ENCODE assay signal across 21 cellular contexts in genomic region chr2:12202301-12202700, GRCh38.
DNase-seq lines count a peak whose midpoint lies in the region; ATAC-seq, FAIRE-seq and TF ChIP-seq lines count a peak whose summit lies in the region.
"Had no signal": no experiment of that assay in that cellular context is flagged by ENCODE, and none has a peak within 500 bp of the region (broad histone marks: within the 10 kb centered on the region; RNA-seq: fewer than 3 reads in every experiment).

No MANE protein-coding gene starts in this region.

- no peaks in the 10 kb centered on the region for H3K79me1 ChIP-seq in mesenchymal stem cell (replicated peaks; ENCODE audit: low read length, poor library complexity, severe bottlenecking)

- peak overlapping the region in 1 of 2 experiments; percentile 29 for H3K4me3 ChIP-seq in mesenchymal stem cell (ENCODE audit: insufficient read depth in 1 of 2, low read depth in 1 of 2, low read length in 2 of 2)
- H3K4me3 ChIP-seq in uterus = no peak overlapping the region
- H3K4me3 ChIP-seq: lower lobe of right lung had no signal

- peaks cover 6 to 9% of the 10 kb centered on the region in 2 donors for H3K36me3 Mint-ChIP-seq in activated naive CD4-positive, alpha-beta T cell treated with anti-CD3 and anti-CD28 coated beads, Interleukin-2, amount 50 U/mL, for 72 hours
- H3K36me3 Mint-ChIP-seq: type B pancreatic cell had no signal

- no peak for TF ChIP-seq POLR2A in uterus (IDR thresholded peaks at IDR 0.05)

- no peak overlapping the region for H3K4me2 ChIP-seq in mesenchymal stem cell (ENCODE audit: low read length, poor library complexity, severe bottlenecking)

- H3K23ac ChIP-seq in mesenchymal stem cell (ENCODE audit: low read length in 2 of 2) = no peak overlapping the region

- H2BK5ac ChIP-seq in mesenchymal stem cell (ENCODE audit: low read depth, low read length, poor library complexity, severe bottlenecking) = no peak overlapping the region

- no peak overlapping the region for H4K8ac ChIP-seq in mesenchymal stem cell (ENCODE audit: low read length)

- H3K27ac ChIP-seq in mesenchymal stem cell (ENCODE audit: low read length, poor library complexity, severe bottlenecking) (no peak overlapping the region), uterus (peak overlapping the region; percentile 57 to 63)
- H3K27ac ChIP-seq: 22Rv1, lower lobe of right lung had no signal

- H3K27ac Mint-ChIP-seq in activated naive CD4-positive, alpha-beta T cell treated with anti-CD3 and anti-CD28 coated beads, Interleukin-2, amount 50 U/mL, for 72 hours = no peak overlapping the region
- H3K27ac Mint-ChIP-seq: activated B cell treated with CpG ODN at 0.5 μM for 24 hours; activated naive CD8-positive, alpha-beta T cell treated with anti-CD3 and anti-CD28 coated beads, Interleukin-2, amount 50 U/mL, for 24 hours; activated T-helper 1 cell treated with anti-CD3 and anti-CD28 coated beads, Interleukin-12 subunit alpha, Interleukin-12 subunit beta, Interleukin-2, Interleukin-4 antibody, amounts not matched to agents 30 ng/mL and 10 ng/mL and 1 ng/mL, durations not matched to agents 14 hours and 24 hours and 36 hours; CD4-positive, CD25-positive, alpha-beta regulatory T cell; endodermal cell; natural killer cell; type B pancreatic cell had no signal

- FAIRE-seq in endometrium (lab: Jason Lieb, UNC) = peak; percentile 41

- peak; percentile 28 for ATAC-seq in Right ventricle myocardium superior (ENCODE audit: poor library complexity)
- ATAC-seq in Right ventricle myocardium inferior = no peak
- ATAC-seq in GM21367 (IDR thresholded peaks at IDR 0.05; ENCODE audit: unreplicated experiment) = no peak
- no peak for ATAC-seq in activated naive CD4-positive, alpha-beta T cell treated with anti-CD3 and anti-CD28 coated beads, Interleukin-2, amount 50 U/mL, for 72 hours
- ATAC-seq: activated naive CD8-positive, alpha-beta T cell treated with anti-CD3 and anti-CD28 coated beads, Interleukin-2, amount 50 U/mL, for 24 hours; lower lobe of right lung; natural killer cell had no signal

- H3K18ac ChIP-seq in mesenchymal stem cell (ENCODE audit: low read depth in 1 of 2, low read length in 2 of 2) = peak overlapping the region in 1 of 2 experiments; percentile 18

- H3K27me3 ChIP-seq in mesenchymal stem cell (ENCODE audit: control insufficient read depth in 1 of 2, insufficient read depth in 1 of 2, low read length in 2 of 2) (no peaks in the 10 kb centered on the region), uterus (no peaks in the 10 kb centered on the region)

- H3K4ac ChIP-seq in mesenchymal stem cell (ENCODE audit: low read depth in 1 of 2, low read length in 2 of 2) = no peak overlapping the region

- peak overlapping the region; percentile 13 for H3K9ac ChIP-seq in mesenchymal stem cell (ENCODE audit: low read length)

- no peak overlapping the region for H2BK120ac ChIP-seq in mesenchymal stem cell (ENCODE audit: low read depth, low read length)

- H3K9me3 Mint-ChIP-seq in activated naive CD4-positive, alpha-beta T cell treated with anti-CD3 and anti-CD28 coated beads, Interleukin-2, amount 50 U/mL, for 72 hours = peaks cover 6 to 19% of the 10 kb centered on the region in 2 donors
- H3K9me3 Mint-ChIP-seq: endodermal cell had no signal

- H3K4me1 ChIP-seq in mesenchymal stem cell (ENCODE audit: control insufficient read depth, insufficient read depth, low read depth, low read length) = peaks cover 4% of the 10 kb centered on the region
- H3K4me1 ChIP-seq in uterus = peaks cover 0 to 6% of the 10 kb centered on the region in 2 donors

- DNase-seq in Right ventricle myocardium superior (no peak), Right ventricle myocardium inferior (ENCODE audit: missing footprints) (no peak), mesenchymal stem cell (peak; percentile 36), uterus (no peak), DMS53 treated with DMSO at 0.1 percent for 48 hours (lab: John Stamatoyannopoulos, UW; ENCODE audit: unreplicated experiment) (no peak)
- no peak for DNase-seq in activated naive CD4-positive, alpha-beta T cell treated with anti-CD3 and anti-CD28 coated beads, Interleukin-2, amount 50 U/mL, for 72 hours (ENCODE audit: low spot score in 2 of 2)
- DNase-seq: activated B cell treated with CpG ODN at 0.5 μM for 24 hours; activated naive CD8-positive, alpha-beta T cell treated with anti-CD3 and anti-CD28 coated beads, Interleukin-2, amount 50 U/mL, for 24 hours; CD4-positive, CD25-positive, alpha-beta regulatory T cell; endodermal cell; lower lobe of right lung; natural killer cell; NCI-H2029; NCI-H510A; SHP77 treated with DMSO at 0.1 percent for 48 hours; stimulated activated naive CD4-positive, alpha-beta T cell treated with Interleukin-2 at 50 U/mL for 16 hours had no signal

- H2AK5ac ChIP-seq in mesenchymal stem cell (ENCODE audit: low read length, severe bottlenecking) = no peak overlapping the region

- H3K14ac ChIP-seq in mesenchymal stem cell (ENCODE audit: low read length in 2 of 2) = no peak overlapping the region

- WGBS in mesenchymal stem cell = 36% methylated on average over 7 of the region's 7 CpGs

- no peak overlapping the region for H2BK12ac ChIP-seq in mesenchymal stem cell (ENCODE audit: low read length in 2 of 2)

- H4K91ac ChIP-seq in mesenchymal stem cell (ENCODE audit: low read length) = no peak overlapping the region

- peaks cover 3% of the 10 kb centered on the region for H3K9me3 ChIP-seq in mesenchymal stem cell (ENCODE audit: control insufficient read depth, low read length)
- H3K9me3 ChIP-seq in uterus = no peaks in the 10 kb centered on the region
- H3K9me3 ChIP-seq: lower lobe of right lung had no signal

- no peak overlapping the region for H2AFZ ChIP-seq in mesenchymal stem cell (ENCODE audit: low read depth, low read length)

- H2BK15ac ChIP-seq in mesenchymal stem cell (ENCODE audit: low read depth, poor library complexity, severe bottlenecking) = no peak overlapping the region

- TF ChIP-seq CTCF in uterus (IDR thresholded peaks at IDR 0.05) = no peak

- H3K36me3 ChIP-seq in mesenchymal stem cell (ENCODE audit: control insufficient read depth in 1 of 2, insufficient read depth in 2 of 2, low read depth in 1 of 2, low read length in 2 of 2) = no peaks in the 10 kb centered on the region
- no peaks in the 10 kb centered on the region for H3K36me3 ChIP-seq in uterus
- H3K36me3 ChIP-seq: lower lobe of right lung had no signal

- intact Hi-C loops in Right ventricle myocardium superior (cut with DNase I) (no loop called here), Right ventricle myocardium inferior (cut with DNase I) (no loop called here), uterus (cut with DNase I; ENCODE audit: low total_unique reads) (no loop called here)
